In the genomic region with DNA sequence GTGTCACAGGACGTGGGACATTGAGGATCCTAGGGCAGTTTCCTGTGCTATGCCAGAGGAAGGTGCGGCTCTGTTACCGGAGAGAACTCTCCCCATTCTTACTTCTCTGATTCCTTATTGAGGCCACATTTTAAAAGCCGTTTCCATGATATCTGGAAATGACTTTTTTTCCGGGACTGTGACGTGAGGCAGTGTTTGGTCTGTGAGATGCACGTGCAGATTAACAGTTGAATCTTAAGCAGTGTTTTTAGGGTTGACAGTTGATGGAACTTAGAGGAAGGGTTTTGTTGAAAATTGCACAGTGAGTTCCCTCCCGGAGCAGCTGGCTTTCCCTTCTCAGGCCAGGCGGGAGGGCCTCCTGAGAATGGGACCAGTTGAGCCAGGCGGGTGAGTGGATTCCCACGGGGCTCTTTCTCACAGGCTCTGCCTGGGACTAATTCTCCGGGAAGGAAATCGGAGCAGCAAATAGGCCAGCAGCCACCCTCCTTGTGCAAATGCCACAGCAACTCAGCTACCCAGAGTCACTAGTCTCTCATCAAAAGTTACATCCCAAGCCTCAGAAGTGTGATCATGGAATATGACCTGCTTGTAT, we compare ENCODE assay signal across 8 cellular contexts.
DNase-seq lines count a peak whose midpoint lies in the region; ATAC-seq and TF ChIP-seq lines count a peak whose summit lies in the region.

No MANE protein-coding gene starts in this region.

- peak overlapping the region; percentile 81 for H2AFZ ChIP-seq in GM23248
- peak overlapping the region; percentile 79 for H2AFZ ChIP-seq in hepatocyte

- no peak for TF ChIP-seq POLR2A in sigmoid colon (IDR thresholded peaks at IDR 0.05)

- H3K4me2 ChIP-seq in GM23248 (ENCODE audit: unreplicated experiment) (peak overlapping the region; percentile 91), hepatocyte (peak overlapping the region; percentile 91)

- DNase-seq in GM23248: peak; percentile 66
- peak; percentile 20 for DNase-seq in astrocyte of the spinal cord (ENCODE audit: low read depth, low spot score)
- DNase-seq in hepatocyte (ENCODE audit: low spot score): no peak
- DNase-seq in sigmoid colon: peak; percentile 79
- no peak for DNase-seq in DMS153 treated with DMSO at 0.1 percent for 48 hours (lab: John Stamatoyannopoulos, UW; ENCODE audit: unreplicated experiment)
- no peak for DNase-seq in epidermal melanocyte (ENCODE audit: insufficient read length, low spot score)
- DNase-seq in NCI-H1092 treated with DMSO at 0.1 percent for 48 hours (lab: John Stamatoyannopoulos, UW): no peak

- no peaks in the 10 kb centered on the region for H4K20me1 ChIP-seq in GM23248 (ENCODE audit: insufficient read depth)
- peaks cover 8% of the 10 kb centered on the region for H4K20me1 ChIP-seq in hepatocyte (ENCODE audit: insufficient read depth, poor library complexity, severe bottlenecking)

- no peaks in the 10 kb centered on the region for H3K27me3 ChIP-seq in GM23248 (replicated peaks; ENCODE audit: insufficient read depth)
- H3K27me3 ChIP-seq in hepatocyte: no peaks in the 10 kb centered on the region
- H3K27me3 ChIP-seq in sigmoid colon: no peaks in the 10 kb centered on the region

- H3K27ac ChIP-seq in GM23248 (peak overlapping the region; percentile 96), hepatocyte (peak overlapping the region; percentile 99), sigmoid colon (peak overlapping the region; percentile 99 to 100 (median 100))

- in situ Hi-C loops in GM23248 (cut with MboI) (no loop called here), astrocyte of the spinal cord (cut with HindIII; ENCODE audit: low sequenced_read_pairs) (no loop called here)

- H3K4me1 ChIP-seq in GM23248 (ENCODE audit: insufficient read depth) (peaks cover 20% of the 10 kb centered on the region), hepatocyte (ENCODE audit: insufficient read depth) (peaks cover 17% of the 10 kb centered on the region), sigmoid colon (peaks cover 0 to 63% (median 52%) of the 10 kb centered on the region in 4 donors)

- no peak for ATAC-seq in HG03521 (IDR thresholded peaks at IDR 0.05; ENCODE audit: unreplicated experiment)

- H3K9me2 ChIP-seq in GM23248 (ENCODE audit: insufficient read depth): no peaks in the 10 kb centered on the region
- H3K9me2 ChIP-seq in hepatocyte (replicated peaks; ENCODE audit: insufficient read depth): no peaks in the 10 kb centered on the region

- H3K4me3 ChIP-seq in GM23248 (peak overlapping the region; percentile 81), astrocyte of the spinal cord (ENCODE audit: low read depth, low read length) (peak overlapping the region; percentile 76), hepatocyte (peak overlapping the region; percentile 79), sigmoid colon (peak overlapping the region; percentile 72 to 91 (median 76))

- peak overlapping the region; percentile 96 for H3K9ac ChIP-seq in GM23248

- no peak for TF ChIP-seq EP300 in sigmoid colon (IDR thresholded peaks at IDR 0.05)

- intact Hi-C loops in sigmoid colon (cut with DNase I): no loop called here

- H3K79me2 ChIP-seq in GM23248 (ENCODE audit: insufficient read depth): peaks cover 53% of the 10 kb centered on the region
- H3K79me2 ChIP-seq in hepatocyte: peaks cover 52% of the 10 kb centered on the region

- H3K9me3 ChIP-seq in GM23248 (ENCODE audit: low read depth) (no peaks in the 10 kb centered on the region), hepatocyte (ENCODE audit: low read depth) (no peaks in the 10 kb centered on the region), sigmoid colon (no peaks in the 10 kb centered on the region)

- no peaks in the 10 kb centered on the region for H3K36me3 ChIP-seq in GM23248 (ENCODE audit: low read depth)
- H3K36me3 ChIP-seq in hepatocyte (replicated peaks; ENCODE audit: insufficient read depth, low read depth): no peaks in the 10 kb centered on the region
- no peaks in the 10 kb centered on the region for H3K36me3 ChIP-seq in sigmoid colon

- H3F3A ChIP-seq in GM23248 (ENCODE audit: insufficient read depth): peaks cover 8% of the 10 kb centered on the region; the same call in 1 of the 2 replicates

- 9 to 15% methylated on average over 13 of the region's 13 CpGs for WGBS in GM23248 (ENCODE audit: low coverage in 1 of 2, low lambda C conversion rate in 2 of 2, missing lambda C conversion rate in 2 of 2), 2 experiments
- 46% methylated on average over 13 of the region's 13 CpGs for WGBS in hepatocyte (ENCODE audit: low lambda C conversion rate, missing lambda C conversion rate)
- 30 to 42% methylated on average over 13 of the region's 13 CpGs for WGBS in sigmoid colon, 2 donors

- TF ChIP-seq CTCF in astrocyte of the spinal cord (IDR thresholded peaks at IDR 0.05; ENCODE audit: low read depth, low read length): no peak
- no peak for TF ChIP-seq CTCF in hepatocyte (IDR thresholded peaks at IDR 0.05; ENCODE audit: poor library complexity)
- no peak for TF ChIP-seq CTCF in sigmoid colon (IDR thresholded peaks at IDR 0.05)

Comparison
In these comparisons a context has a peak if more than half of its experiments do, and no peak if none do; other contexts are left out.
1. DNase-seq: peak in GM23248 (single experiment), astrocyte of the spinal cord (single experiment) and sigmoid colon (single experiment); none in hepatocyte (single experiment), DMS153 treated with DMSO at 0.1 percent for 48 hours (single experiment), epidermal melanocyte (single experiment) and NCI-H1092 treated with DMSO at 0.1 percent for 48 hours (single experiment).
2. Peak in every context shown above with its lines, with median percentiles within 50 percentile points of each other: H3K27ac ChIP-seq and H3K4me3 ChIP-seq.